19 cellular contexts compared by ENCODE assay signal in genomic region chr4:143713556-143714289, GRCh38. TPM values are rescaled to one million over a fixed set of nuclear protein-coding genes. Genes with fewer than 3 reads are reported as not detected.
DNase-seq lines count a peak whose midpoint lies in the region; ATAC-seq, FAIRE-seq and TF ChIP-seq lines count a peak whose summit lies in the region.
"Had no signal": no experiment of that assay in that cellular context is flagged by ENCODE, and none has a peak within 500 bp of the region (broad histone marks: within the 10 kb centered on the region; RNA-seq: fewer than 3 reads in every experiment).

No MANE protein-coding gene starts in this region.

- H3K4me1 ChIP-seq in GM23338 (ENCODE audit: insufficient read depth) (peaks cover 38% of the 10 kb centered on the region), HUES64 (ENCODE audit: insufficient read depth, low read length) (peaks cover 37% of the 10 kb centered on the region), K562 (replicated peaks in 1 of 2; ENCODE audit: control insufficient read depth in 2 of 2, insufficient read depth in 2 of 2, low read length in 2 of 2) (no peaks in the 10 kb centered on the region), iPS-18a (ENCODE audit: control insufficient read depth, low read depth, low read length) (peaks cover 27% of the 10 kb centered on the region), psoas muscle (no peaks in the 10 kb centered on the region), hepatocyte (ENCODE audit: insufficient read depth) (no peaks in the 10 kb centered on the region)
- H3K4me1 ChIP-seq: BLaER1 treated with 17β-estradiol and CSF1 and Interleukin-3, amounts not matched to agents 10 nM and 100 nM had no signal

- POLR2A ChIA-PET in K562 (lab: Yijun Ruan, JAX), result interaction anchor here (0.6 kb wide), 1 partner anchor 818 kb away, joined by 3 read pairs; no protein-coding TSS in a partner anchor

- CTCF ChIA-PET in K562 (lab: Yijun Ruan, JAX; ENCODE audit: low intra/inter-chr PET ratio), result no interaction called here

- WGBS in HUES64, result 79% methylated on average over 6 of the region's 7 CpGs
- 26% methylated on average over 7 of the region's 7 CpGs for WGBS in K562 (ENCODE audit: insufficient coverage, low coverage, missing lambda C conversion rate)
- 87 to 91% (median 89%) methylated on average over 7 of the region's 7 CpGs for WGBS in psoas muscle, 3 donors
- 76% methylated on average over 7 of the region's 7 CpGs for WGBS in hepatocyte (ENCODE audit: low lambda C conversion rate, missing lambda C conversion rate)

- TF ChIP-seq CTCF in GM23338 (conservative IDR thresholded peaks at IDR 0.05; ENCODE audit: low read depth in 2 of 2) (no peak), K562 (IDR thresholded peaks at IDR 0.05 in 2 of 3, conservative IDR thresholded peaks at IDR 0.05 in 1 of 3; ENCODE audit: insufficient read depth in 2 of 3, low read depth in 1 of 3, low read length in 3 of 3) (no peak), psoas muscle (IDR thresholded peaks at IDR 0.05) (no peak), hepatocyte (IDR thresholded peaks at IDR 0.05; ENCODE audit: poor library complexity) (no peak)

- H3K27me3 ChIP-seq in GM23338 (ENCODE audit: insufficient read depth), result no peaks in the 10 kb centered on the region
- H3K27me3 ChIP-seq in HUES64 (ENCODE audit: insufficient read depth, low read length), result no peaks in the 10 kb centered on the region
- H3K27me3 ChIP-seq in K562 (ENCODE audit: control insufficient read depth in 2 of 2, insufficient read depth in 2 of 2, low read length in 2 of 2), result no peaks in the 10 kb centered on the region
- no peaks in the 10 kb centered on the region for H3K27me3 ChIP-seq in iPS-18a (ENCODE audit: control insufficient read depth, insufficient read depth, low read length)
- H3K27me3 ChIP-seq in psoas muscle (ENCODE audit: insufficient read depth in 3 of 3, low read length in 2 of 3), result no peaks in the 10 kb centered on the region
- H3K27me3 ChIP-seq in hepatocyte, result no peaks in the 10 kb centered on the region
- H3K27me3 ChIP-seq: BLaER1 treated with 17β-estradiol and CSF1 and Interleukin-3, amounts not matched to agents 10 nM and 100 nM had no signal

- no peak for TF ChIP-seq POLR2A in K562 (conservative IDR thresholded peaks at IDR 0.05)

- DNase-seq in GM23338 (ENCODE audit: low spot score), result peak; percentile 25
- no peak for DNase-seq in K562 (ENCODE audit: extremely low read depth in 1 of 4, low spot score in 3 of 4)
- DNase-seq in psoas muscle, result no peak
- DNase-seq in hepatocyte (ENCODE audit: low spot score), result no peak
- DNase-seq in DMS153 (lab: John Stamatoyannopoulos, UW), result no peak
- no peak for DNase-seq in SKM-1 treated with dmso at 0.1 percent for 144 hours (lab: John Stamatoyannopoulos, UW; ENCODE audit: unreplicated experiment)
- DNase-seq: ACHN; CD4-positive, CD25-positive, alpha-beta regulatory T cell; DMS 273 treated with DMSO at 0.1 percent for 48 hours; DMS79 had no signal

- H3K36me3 ChIP-seq in GM23338 (ENCODE audit: insufficient read depth) (no peaks in the 10 kb centered on the region), HUES64 (ENCODE audit: insufficient read depth, low read length) (no peaks in the 10 kb centered on the region), K562 (ENCODE audit: control insufficient read depth, insufficient read depth, low read length) (no peaks in the 10 kb centered on the region), iPS-18a (ENCODE audit: control insufficient read depth, low read depth, low read length) (no peaks in the 10 kb centered on the region), psoas muscle (ENCODE audit: insufficient read depth in 1 of 2, low read depth in 1 of 2) (no peaks in the 10 kb centered on the region), hepatocyte (replicated peaks; ENCODE audit: insufficient read depth, low read depth) (no peaks in the 10 kb centered on the region)
- H3K36me3 ChIP-seq: BLaER1 treated with 17β-estradiol and CSF1 and Interleukin-3, amounts not matched to agents 10 nM and 100 nM had no signal

- no TSS peak for BruUV-seq in K562 (replicated peaks; lab: Mats Ljungman, UMichigan)

- peak overlapping the region; percentile 79 for H3K27ac ChIP-seq in GM23338 (ENCODE audit: low read depth)
- H3K27ac ChIP-seq in HUES64 (ENCODE audit: low read depth, low read length), result peak overlapping the region; percentile 61; the same call in 1 of the 2 replicates
- H3K27ac ChIP-seq in K562 (ENCODE audit: extremely low read depth, low read depth, low read length), result no peak overlapping the region
- H3K27ac ChIP-seq in iPS-18a (ENCODE audit: low read length), result no peak overlapping the region
- H3K27ac ChIP-seq in psoas muscle, result no peak overlapping the region
- no peak overlapping the region for H3K27ac ChIP-seq in hepatocyte
- H3K27ac ChIP-seq: BLaER1 treated with 17β-estradiol and CSF1 and Interleukin-3, amounts not matched to agents 10 nM and 100 nM had no signal

- H3K27me3 Mint-ChIP-seq in GM23338 (ENCODE audit: insufficient read depth, low read depth, poor library complexity), result peaks cover 3% of the 10 kb centered on the region
- H3K27me3 Mint-ChIP-seq: CD4-positive, CD25-positive, alpha-beta regulatory T cell had no signal

- H3K4me3 ChIP-seq in GM23338 (peak overlapping the region; percentile 25), HUES64 (ENCODE audit: low read length) (peak overlapping the region; percentile 25; the same call in 1 of the 2 replicates), K562 (no peak overlapping the region), iPS-18a (ENCODE audit: low read length) (peak overlapping the region; percentile 2), psoas muscle (no peak overlapping the region), hepatocyte (no peak overlapping the region)
- H3K4me3 ChIP-seq: BLaER1 treated with 17β-estradiol and CSF1 and Interleukin-3, amounts not matched to agents 10 nM and 100 nM had no signal

- in situ Hi-C loops in K562 (cut with MboI), result no loop called here

- H3K79me2 ChIP-seq in GM23338 (replicated peaks; ENCODE audit: insufficient read depth) (no peaks in the 10 kb centered on the region), K562 (ENCODE audit: control insufficient read depth, insufficient read depth, low read length) (no peaks in the 10 kb centered on the region), hepatocyte (no peaks in the 10 kb centered on the region)

- intact Hi-C loops in K562 (cut with micrococcal nuclease) (no loop called here), psoas muscle (cut with DNase I) (no loop called here)

- H2AFZ ChIP-seq in GM23338 (peak overlapping the region; percentile 16; the same call in 1 of the 2 replicates), K562 (ENCODE audit: low read depth, low read length) (peak overlapping the region; percentile 26; the same call in 1 of the 2 replicates), hepatocyte (no peak overlapping the region)

- H3K9ac ChIP-seq in HUES64 (ENCODE audit: low read depth, low read length), result 0 out of 2 replicates have a peak overlapping the region, but pooled peaks have one; percentile 17
- no peak overlapping the region for H3K9ac ChIP-seq in K562 (ENCODE audit: insufficient read depth in 1 of 2, low read depth in 2 of 2, low read length in 2 of 2)
- no peak overlapping the region for H3K9ac ChIP-seq in iPS-18a (ENCODE audit: low read length)
- H3K9ac ChIP-seq: BLaER1 treated with 17β-estradiol and CSF1 and Interleukin-3, amounts not matched to agents 10 nM and 100 nM had no signal

- H3K4me2 ChIP-seq in GM23338, result peak overlapping the region; percentile 64
- no peak overlapping the region for H3K4me2 ChIP-seq in K562 (ENCODE audit: insufficient read depth, low read length)
- no peak overlapping the region for H3K4me2 ChIP-seq in hepatocyte
- H3K4me2 ChIP-seq: BLaER1 treated with 17β-estradiol and CSF1 and Interleukin-3, amounts not matched to agents 10 nM and 100 nM had no signal

- peaks cover 44% of the 10 kb centered on the region for H3K4me1 Mint-ChIP-seq in GM23338
- H3K4me1 Mint-ChIP-seq: CD4-positive, CD25-positive, alpha-beta regulatory T cell had no signal

- no peak for FAIRE-seq in K562 (lab: Jason Lieb, UNC)
- FAIRE-seq: G401.6, GM12891 had no signal

- no peaks in the 10 kb centered on the region for H3F3A ChIP-seq in GM23338 (replicated peaks; ENCODE audit: low read depth)

- no peaks in the 10 kb centered on the region for H3K9me3 ChIP-seq in HUES64 (ENCODE audit: insufficient read depth, low read depth, low read length)
- no peaks in the 10 kb centered on the region for H3K9me3 ChIP-seq in K562 (replicated peaks; ENCODE audit: control insufficient read depth, insufficient read depth, low read depth, low read length)
- H3K9me3 ChIP-seq in iPS-18a (ENCODE audit: control insufficient read depth, low read depth, low read length), result no peaks in the 10 kb centered on the region
- H3K9me3 ChIP-seq in psoas muscle, result no peaks in the 10 kb centered on the region
- no peaks in the 10 kb centered on the region for H3K9me3 ChIP-seq in hepatocyte (ENCODE audit: low read depth)
- H3K9me3 ChIP-seq: BLaER1 treated with 17β-estradiol and CSF1 and Interleukin-3, amounts not matched to agents 10 nM and 100 nM had no signal

- H3K9me1 ChIP-seq in K562 (ENCODE audit: control insufficient read depth, insufficient read depth, low read length), result no peaks in the 10 kb centered on the region

- H3K27ac Mint-ChIP-seq in GM23338, result peak overlapping the region; percentile 92
- H3K27ac Mint-ChIP-seq: CD4-positive, CD25-positive, alpha-beta regulatory T cell had no signal

- peak; percentile 81 for ATAC-seq in GM23338
- peak; percentile 67 for ATAC-seq in K562
- ATAC-seq in psoas muscle, result no peak
- ATAC-seq: HCT116 had no signal

- H3K36me3 Mint-ChIP-seq in GM23338 (ENCODE audit: low read depth), result no peaks in the 10 kb centered on the region
- H3K36me3 Mint-ChIP-seq: CD4-positive, CD25-positive, alpha-beta regulatory T cell had no signal

- H3K9me2 ChIP-seq in GM23338 (ENCODE audit: insufficient read depth) (no peaks in the 10 kb centered on the region), hepatocyte (replicated peaks; ENCODE audit: insufficient read depth) (no peaks in the 10 kb centered on the region)

- H4K20me1 ChIP-seq in GM23338 (replicated peaks; ENCODE audit: insufficient read depth), result no peaks in the 10 kb centered on the region
- no peaks in the 10 kb centered on the region for H4K20me1 ChIP-seq in K562 (replicated peaks; ENCODE audit: control insufficient read depth, insufficient read depth, low read length)
- no peaks in the 10 kb centered on the region for H4K20me1 ChIP-seq in hepatocyte (ENCODE audit: insufficient read depth, poor library complexity, severe bottlenecking)
- H4K20me1 ChIP-seq: BLaER1 treated with 17β-estradiol and CSF1 and Interleukin-3, amounts not matched to agents 10 nM and 100 nM had no signal

- H3K9me3 Mint-ChIP-seq in GM23338, result no peaks in the 10 kb centered on the region

- no peak for TF ChIP-seq RAD21 in K562 (CRISPR knock-in tag; conservative IDR thresholded peaks at IDR 0.05 in 1 of 2, IDR thresholded peaks at IDR 0.05 in 1 of 2)

- H3K4me3 Mint-ChIP-seq in GM23338, result peak overlapping the region; percentile 39; the same call in 2 of the 3 replicates
- H3K4me3 Mint-ChIP-seq: CD4-positive, CD25-positive, alpha-beta regulatory T cell had no signal

- peak; percentile 17; the same call in 1 of the 2 replicates for TF ChIP-seq EP300 in K562 (IDR thresholded peaks at IDR 0.05; ENCODE audit: low read length)

RNA-seq across cellular contexts. Expression of gene FREM3, which starts 13.2 kb away (rescaled TPM):
- 0.07 and 0.08 TPM in 2 replicates for total RNA-seq in GM23338 (2014; rRNA removed; shearing (Covaris generic))
- 0.03 and 0.28 TPM in 2 replicates for polyA plus RNA-seq in GM23338 (2016; fragmentation: Nextera tagmentation; extraction: Ambion mirVana)
- polyA plus RNA-seq in HUES64 (2013, experiment 1 of 2), result 0.05 TPM
- not detected for polyA plus RNA-seq in HUES64 (2013, experiment 2 of 2)
- not detected in 2 replicates for total RNA-seq in K562 (2011; cell fraction: chromatin; rRNA removed; ENCODE audit: low replicate concordance)
- total RNA-seq in K562 (2011; cell fraction: nucleolus; rRNA removed), result not detected in 2 replicates
- not detected in 2 replicates for total RNA-seq in K562 (2011; cell fraction: nucleoplasm; rRNA removed)
- total RNA-seq in K562 (2014; rRNA removed), result not detected in 2 replicates
- total RNA-seq in K562 (2014; rRNA removed; fragmentation: Illumina TruSeq; extraction: Trizol), result not detected in 2 replicates
- not detected in 2 replicates for total RNA-seq in K562 (2015; rRNA removed; fragmentation: Illumina TruSeq; extraction: Trizol)
- total RNA-seq in K562 (2021), result not detected in 2 replicates
- not detected in 2 replicates for polyA plus RNA-seq in K562 (2011; rRNA removed)
- polyA plus RNA-seq in K562 (2011; cell fraction: cytosol; rRNA removed), result not detected in 2 replicates
- not detected in 2 replicates for polyA plus RNA-seq in K562 (2011; cell fraction: nucleus; rRNA removed)
- polyA plus RNA-seq in K562 (2012), result not detected in 2 replicates
- polyA plus RNA-seq in K562 (2014; fragmentation: Illumina TruSeq; extraction: Trizol), result not detected in 2 replicates
- polyA plus RNA-seq in K562 (2014; fragmentation: Nextera tagmentation; extraction: Ambion mirVana), result not detected
- polyA plus RNA-seq in K562 (2014; rRNA removed), result not detected in 2 replicates
- not detected in 2 replicates for polyA minus RNA-seq in K562 (2011; rRNA and poly(A)+ RNA removed)
- polyA minus RNA-seq in K562 (2011; cell fraction: cytosol; rRNA and poly(A)+ RNA removed), result not detected in 2 replicates
- not detected in 2 replicates for polyA minus RNA-seq in K562 (2011; cell fraction: nucleus; rRNA and poly(A)+ RNA removed)
- not detected for total RNA-seq in psoas muscle
- polyA plus RNA-seq in psoas muscle, result under 1 TPM in 1 of 3 donors, not detected in 2; 0.01 TPM
- 0.20 and 0.23 TPM in 2 replicates for total RNA-seq in hepatocyte
- polyA plus RNA-seq in hepatocyte, result 0.64 TPM in 1 of 2 replicates, not detected in the other
- total RNA-seq: A172, H4, HT-29 had no signal

Comparison
In these comparisons a context has a peak if more than half of its experiments do, and no peak if none do; other contexts are left out.
1. ATAC-seq: peak in GM23338 (single experiment) and K562 (single experiment); none in psoas muscle (0 of 4).
2. H3K27ac ChIP-seq: peak in GM23338 (single experiment) and HUES64 (single experiment); none in K562 (single experiment), iPS-18a (single experiment), psoas muscle (single experiment) and hepatocyte (single experiment).
3. H3K4me3 ChIP-seq: peak in GM23338 (single experiment), HUES64 (single experiment) and iPS-18a (single experiment); none in K562 (single experiment), psoas muscle (single experiment) and hepatocyte (single experiment).